In genomic region chr2:24710806-24711205, GRCh38 we compare ENCODE assay signal across 9 cellular contexts.
"Had no signal": no experiment of that assay in that cellular context is flagged by ENCODE, and none has a peak within 500 bp of the region (broad histone marks: within the 10 kb centered on the region; RNA-seq: fewer than 3 reads in every experiment).

No MANE protein-coding gene starts in this region.

- H3K9me3 Mint-ChIP-seq: GM23338, HFFc6 had no signal

- H3K9me3 ChIP-seq: HAP-1 had no signal

- ATAC-seq: GM23338, HCT116, K562 had no signal

- DNase-seq: H7, HFFc6, IMR-90 had no signal

- H2AFZ ChIP-seq: GM23338 had no signal

- H3K4me3 ChIP-seq: GM23338, HAP-1, K562 had no signal

- H3K4me2 ChIP-seq: GM23338 had no signal

- H3K27ac ChIP-seq: HL-60 had no signal

- H3K36me3 ChIP-seq: HAP-1 had no signal

- FAIRE-seq: H1, K562 had no signal

- H3K27ac Mint-ChIP-seq: GM23338, HFFc6 had no signal

- H3K4me3 Mint-ChIP-seq: GM23338, HFFc6 had no signal
